Comparison of ENCODE assay signal across 12 cellular contexts in genomic region chr19:55275851-55276719, GRCh38. TPM values are rescaled to one million over a fixed set of nuclear protein-coding genes. Genes with fewer than 3 reads are reported as not detected.
DNase-seq lines count a peak whose midpoint lies in the region; ATAC-seq, FAIRE-seq and TF ChIP-seq lines count a peak whose summit lies in the region.
"Had no signal": no experiment of that assay in that cellular context is flagged by ENCODE, and none has a peak within 500 bp of the region (broad histone marks: within the 10 kb centered on the region; RNA-seq: fewer than 3 reads in every experiment).

No MANE protein-coding gene starts in this region.

- H3K4me2 ChIP-seq in Karpas-422 (ENCODE audit: low read depth, low read length, poor library complexity, severe bottlenecking), result peak overlapping the region; percentile 95

- no peaks in the 10 kb centered on the region for H4K20me1 ChIP-seq in Karpas-422 (ENCODE audit: insufficient read depth, low read depth, low read length)

- no peaks in the 10 kb centered on the region for H3K27me3 Mint-ChIP-seq in activated CD4-positive, alpha-beta T cell treated with anti-CD3 and anti-CD28 coated beads, Interleukin-2, amount 10 ng/mL, durations not matched to agents 24 days and 14 days

- H3K9me3 Mint-ChIP-seq in activated CD4-positive, alpha-beta T cell treated with anti-CD3 and anti-CD28 coated beads, Interleukin-2, amount 10 ng/mL, durations not matched to agents 24 days and 14 days, result no peaks in the 10 kb centered on the region

- H3K79me2 ChIP-seq in Karpas-422 (ENCODE audit: low read length), result peaks cover 35% of the 10 kb centered on the region

- H3K27me3 ChIP-seq in Karpas-422 (ENCODE audit: low read length) (no peaks in the 10 kb centered on the region), adrenal gland (no peaks in the 10 kb centered on the region)
- H3K27me3 ChIP-seq: left lung, stomach had no signal

- TF ChIP-seq POLR2A in adrenal gland (IDR thresholded peaks at IDR 0.05), result no peak

- peak overlapping the region; percentile 95 for H3K27ac ChIP-seq in Karpas-422 (ENCODE audit: low read length)
- H3K27ac ChIP-seq in adrenal gland, result no peak overlapping the region
- H3K27ac ChIP-seq: left lung, stomach had no signal

- ATAC-seq in GM21390 (IDR thresholded peaks at IDR 0.05; ENCODE audit: unreplicated experiment) (peak; percentile 58), left cardiac atrium (no peak)
- ATAC-seq: left lung had no signal

- no peak overlapping the region for H3K4me3 Mint-ChIP-seq in activated CD4-positive, alpha-beta T cell treated with anti-CD3 and anti-CD28 coated beads, Interleukin-2, amount 10 ng/mL, durations not matched to agents 24 days and 14 days

- H3K9me3 ChIP-seq in Karpas-422 (ENCODE audit: low read length) (no peaks in the 10 kb centered on the region), adrenal gland (replicated peaks in 1 of 3) (no peaks in the 10 kb centered on the region)
- H3K9me3 ChIP-seq: left lung, stomach had no signal

- peaks cover 22% of the 10 kb centered on the region for H3K4me1 Mint-ChIP-seq in activated CD4-positive, alpha-beta T cell treated with anti-CD3 and anti-CD28 coated beads, Interleukin-2, amount 10 ng/mL, durations not matched to agents 24 days and 14 days

- H3K9me2 ChIP-seq in Karpas-422 (replicated peaks; ENCODE audit: insufficient read depth, low read length), result no peaks in the 10 kb centered on the region

- no peak for TF ChIP-seq CTCF in adrenal gland (IDR thresholded peaks at IDR 0.05)

- H3K4me1 ChIP-seq in Karpas-422 (ENCODE audit: low read length) (peaks cover 57% of the 10 kb centered on the region), adrenal gland (replicated peaks in 1 of 2) (peaks cover 6 to 14% of the 10 kb centered on the region in 2 donors)

- H3K36me3 ChIP-seq in Karpas-422 (ENCODE audit: insufficient read depth, low read length), result peaks cover 19% of the 10 kb centered on the region
- H3K36me3 ChIP-seq in adrenal gland (replicated peaks in 1 of 2), result peaks cover 0 to 27% of the 10 kb centered on the region in 2 donors

- H3K4me3 ChIP-seq in Karpas-422 (ENCODE audit: low read length) (peak overlapping the region; percentile 61), adrenal gland (no peak overlapping the region)
- H3K4me3 ChIP-seq: left lung, stomach had no signal

- H3K27ac Mint-ChIP-seq in activated CD4-positive, alpha-beta T cell treated with anti-CD3 and anti-CD28 coated beads, Interleukin-2, amount 10 ng/mL, durations not matched to agents 24 days and 14 days, result no peak overlapping the region

- WGBS in adrenal gland, 4 donors, result 74 to 82% (median 81%) methylated on average over 17 of the region's 17 CpGs

- no peak overlapping the region for H2AFZ ChIP-seq in Karpas-422 (ENCODE audit: low read length)

- intact Hi-C loops in activated CD4-positive, alpha-beta T cell treated with anti-CD3 and anti-CD28 coated beads, Interleukin-2, amount 10 ng/mL, durations not matched to agents 24 days and 14 days (cut with micrococcal nuclease), result no loop called here
- intact Hi-C loops in left cardiac atrium (cut with DNase I) (no loop called here), adrenal gland (cut with DNase I) (no loop called here)

- DNase-seq in GM18507 (ENCODE audit: extremely low spot score, insufficient read length, low read depth), result no peak
- DNase-seq in Karpas-422, result peak; percentile 95
- DNase-seq in germinal center (ENCODE audit: low spot score), result peak; percentile 69
- no peak for DNase-seq in iPS-NIHi11 (ENCODE audit: low spot score)
- DNase-seq in activated CD4-positive, alpha-beta T cell treated with anti-CD3 and anti-CD28 coated beads, Interleukin-2, amount 10 ng/mL, durations not matched to agents 24 days and 14 days, result no peak
- DNase-seq in left cardiac atrium, result no peak
- DNase-seq in adrenal gland, result no peak
- DNase-seq: NCI-H1105, stomach had no signal

- H3K36me3 Mint-ChIP-seq in activated CD4-positive, alpha-beta T cell treated with anti-CD3 and anti-CD28 coated beads, Interleukin-2, amount 10 ng/mL, durations not matched to agents 24 days and 14 days (ENCODE audit: low read depth), result peaks cover 24% of the 10 kb centered on the region

- peak overlapping the region; percentile 80 for H3K9ac ChIP-seq in Karpas-422 (ENCODE audit: low read length)

- peak; percentile 79 for FAIRE-seq in GM18507 (lab: Jason Lieb, UNC)

RNA-seq across cellular contexts. Expression of gene HSPBP1, which starts 3.8 kb away (rescaled TPM):
- 35.0 and 62.5 TPM in 2 replicates for total RNA-seq in Karpas-422 (2014; rRNA removed; shearing (Covaris generic); ENCODE audit: low replicate concordance)
- total RNA-seq in activated CD4-positive, alpha-beta T cell treated with anti-CD3 and anti-CD28 coated beads, Interleukin-2, amount 10 ng/mL, durations not matched to agents 24 days and 14 days, result 63.9 and 68.3 TPM in 2 replicates
- total RNA-seq in left cardiac atrium (10 to 100 TPM; 26.4 to 35.8 TPM), adrenal gland (10 to 100 TPM; 22.0 to 46.0 (median 33.2) TPM)
- polyA plus RNA-seq in adrenal gland, result 10 to 100 TPM; 18.8 to 49.8 (median 49.2) TPM

RNA-seq across cellular contexts. Expression of gene BRSK1, which starts 7.7 kb away (rescaled TPM):
- total RNA-seq in Karpas-422 (2014; rRNA removed; shearing (Covaris generic); ENCODE audit: low replicate concordance), result 15.5 and 31.0 TPM in 2 replicates
- 5.9 and 7.9 TPM in 2 replicates for total RNA-seq in activated CD4-positive, alpha-beta T cell treated with anti-CD3 and anti-CD28 coated beads, Interleukin-2, amount 10 ng/mL, durations not matched to agents 24 days and 14 days
- total RNA-seq in left cardiac atrium (10 to 100 TPM in 1 of 2 donors, 1 to 10 TPM in 1; 9.1 to 19.5 TPM), adrenal gland (10 to 100 TPM in 6 of 8 donors, 1 to 10 TPM in 2; 2.0 to 24.9 (median 13.0) TPM)
- polyA plus RNA-seq in adrenal gland, result 10 to 100 TPM in 2 of 3 donors, 1 to 10 TPM in 1; 7.2 to 64.3 (median 27.6) TPM

RNA-seq across cellular contexts. Expression of gene PPP6R1, which starts 17.3 kb away (rescaled TPM):
- total RNA-seq in Karpas-422 (2014; rRNA removed; shearing (Covaris generic); ENCODE audit: low replicate concordance), result 134 and 231 TPM in 2 replicates
- 196 and 216 TPM in 2 replicates for total RNA-seq in activated CD4-positive, alpha-beta T cell treated with anti-CD3 and anti-CD28 coated beads, Interleukin-2, amount 10 ng/mL, durations not matched to agents 24 days and 14 days
- total RNA-seq in left cardiac atrium, result 10 to 100 TPM; 37.8 to 42.4 TPM
- 100 to 1,000 TPM in 2 of 8 donors, 10 to 100 TPM in 6; 55.1 to 116 (median 87.9) TPM for total RNA-seq in adrenal gland
- polyA plus RNA-seq in adrenal gland, result 100 to 1,000 TPM in 1 of 3 donors, 10 to 100 TPM in 2; 33.4 to 102 (median 56.1) TPM

RNA-seq across cellular contexts. Expression of gene TMEM86B, which starts 47.5 kb away (rescaled TPM):
- 7.8 and 9.5 TPM in 2 replicates for total RNA-seq in Karpas-422 (2014; rRNA removed; shearing (Covaris generic); ENCODE audit: low replicate concordance)
- 6.8 and 7.7 TPM in 2 replicates for total RNA-seq in activated CD4-positive, alpha-beta T cell treated with anti-CD3 and anti-CD28 coated beads, Interleukin-2, amount 10 ng/mL, durations not matched to agents 24 days and 14 days
- 1 to 10 TPM; 1.2 to 1.4 TPM for total RNA-seq in left cardiac atrium
- 1 to 10 TPM; 1.5 to 5.2 (median 4.3) TPM for total RNA-seq in adrenal gland
- polyA plus RNA-seq in adrenal gland, result 10 to 100 TPM in 2 of 3 donors, under 1 TPM in 1; 0.20 to 47.8 (median 23.1) TPM

RNA-seq across cellular contexts. Expression of gene TMEM150B, which starts 49.1 kb away (rescaled TPM):
- 0.61 TPM in 1 of 2 replicates, not detected in the other for total RNA-seq in Karpas-422 (2014; rRNA removed; shearing (Covaris generic); ENCODE audit: low replicate concordance)
- 0.28 and 0.69 TPM in 2 replicates for total RNA-seq in activated CD4-positive, alpha-beta T cell treated with anti-CD3 and anti-CD28 coated beads, Interleukin-2, amount 10 ng/mL, durations not matched to agents 24 days and 14 days
- total RNA-seq in left cardiac atrium (1 to 10 TPM; 3.1 to 3.6 TPM), adrenal gland (10 to 100 TPM in 2 of 8 donors, 1 to 10 TPM in 6; 4.2 to 20.8 (median 8.0) TPM)
- 1 to 10 TPM in 2 of 3 donors, under 1 TPM in 1; 0.51 to 4.7 (median 2.5) TPM for polyA plus RNA-seq in adrenal gland
- total RNA-seq: G401 had no signal

Comparison
In these comparisons a context has a peak if more than half of its experiments do, and no peak if none do; other contexts are left out.
1. DNase-seq: peak in Karpas-422 (single experiment) and germinal center (single experiment); none in GM18507 (single experiment), iPS-NIHi11 (single experiment), activated CD4-positive, alpha-beta T cell treated with anti-CD3 and anti-CD28 coated beads, Interleukin-2, amount 10 ng/mL, durations not matched to agents 24 days and 14 days (single experiment), left cardiac atrium (single experiment) and adrenal gland (0 of 7).